Comparison of ENCODE assay signal across 16 cellular contexts in the genomic region with DNA sequence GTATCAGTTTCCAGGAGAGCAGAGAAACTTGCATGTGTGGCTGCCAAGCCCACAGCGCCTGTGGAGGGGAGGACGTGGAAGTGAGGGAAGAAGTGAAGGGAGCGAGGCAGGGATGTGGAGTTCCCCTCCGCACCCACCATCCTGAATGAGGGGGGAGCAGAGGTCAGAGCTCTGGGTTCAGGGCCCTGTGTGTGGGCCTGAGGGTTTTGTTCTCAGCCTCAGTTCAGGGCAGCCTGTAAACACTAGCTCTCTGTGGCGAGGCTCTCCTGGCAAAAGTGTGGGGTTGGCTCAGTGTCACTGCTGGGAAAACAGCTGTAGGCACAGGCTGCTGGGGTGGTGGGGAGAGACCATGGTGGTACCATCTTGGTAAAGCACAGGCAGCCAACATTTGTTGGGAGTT.
DNase-seq lines count a peak whose midpoint lies in the region; ATAC-seq lines count a peak whose summit lies in the region.
"Had no signal": no experiment of that assay in that cellular context is flagged by ENCODE, and none has a peak within 500 bp of the region (broad histone marks: within the 10 kb centered on the region; RNA-seq: fewer than 3 reads in every experiment).

No MANE protein-coding gene starts in this region.

- peaks cover 2% of the 10 kb centered on the region for H3K4me1 Mint-ChIP-seq in activated naive CD8-positive, alpha-beta T cell treated with anti-CD3 and anti-CD28 coated beads, Interleukin-2, amount 50 U/mL, for 24 hours

- peaks cover 6% of the 10 kb centered on the region for H3K27me3 Mint-ChIP-seq in activated naive CD8-positive, alpha-beta T cell treated with anti-CD3 and anti-CD28 coated beads, Interleukin-2, amount 50 U/mL, for 24 hours

- H3K36me3 Mint-ChIP-seq in activated naive CD8-positive, alpha-beta T cell treated with anti-CD3 and anti-CD28 coated beads, Interleukin-2, amount 50 U/mL, for 24 hours (ENCODE audit: low read depth), result no peaks in the 10 kb centered on the region

- no peaks in the 10 kb centered on the region for H3K9me3 Mint-ChIP-seq in activated naive CD8-positive, alpha-beta T cell treated with anti-CD3 and anti-CD28 coated beads, Interleukin-2, amount 50 U/mL, for 24 hours
- H3K9me3 Mint-ChIP-seq: GM23338 had no signal

- DNase-seq in NCI-H2171 treated with DMSO at 0.1 percent for 48 hours (lab: John Stamatoyannopoulos, UW) (peak; percentile 42), NCI-H2171 (lab: John Stamatoyannopoulos, UW) (no peak), head of caudate nucleus (peak; percentile 21 to 86 (median 66)), nucleus accumbens (lab: John Stamatoyannopoulos, UW) (peak in 37 of 56 donors; percentile 13 to 70 (median 33)), AG08396 (ENCODE audit: low spot score) (no peak), dermis blood vessel endothelial cell (no peak)
- no peak for DNase-seq in activated naive CD8-positive, alpha-beta T cell treated with anti-CD3 and anti-CD28 coated beads, Interleukin-2, amount 50 U/mL, for 24 hours
- DNase-seq: NCI-H1048, NCI-H146, NCI-H446, Peyer's patch, Right ventricle myocardium superior had no signal

- ATAC-seq in activated naive CD8-positive, alpha-beta T cell treated with anti-CD3 and anti-CD28 coated beads, Interleukin-2, amount 50 U/mL, for 24 hours, result no peak
- no peak for ATAC-seq in GM21381 (IDR thresholded peaks at IDR 0.05; ENCODE audit: unreplicated experiment)
- ATAC-seq: GM23338, K562, SK-N-SH treated with all-trans-retinoic acid at 6 μM for 48 hours had no signal

- intact Hi-C loops in head of caudate nucleus (cut with DNase I), result loop anchor here (5.0 kb wide), 1 partner anchor 229 kb away; no protein-coding TSS in a partner anchor

- no peak overlapping the region for H3K27ac Mint-ChIP-seq in activated naive CD8-positive, alpha-beta T cell treated with anti-CD3 and anti-CD28 coated beads, Interleukin-2, amount 50 U/mL, for 24 hours
- H3K27ac Mint-ChIP-seq: GM23338 had no signal

- H3K4me3 Mint-ChIP-seq in activated naive CD8-positive, alpha-beta T cell treated with anti-CD3 and anti-CD28 coated beads, Interleukin-2, amount 50 U/mL, for 24 hours, result no peak overlapping the region
- H3K4me3 Mint-ChIP-seq: GM23338 had no signal

Comparison
In these comparisons a context has a peak if more than half of its experiments do, and no peak if none do; other contexts are left out.
1. DNase-seq: peak in NCI-H2171 treated with DMSO at 0.1 percent for 48 hours (single experiment), head of caudate nucleus (42 of 42) and nucleus accumbens (37 of 56); none in NCI-H2171 (single experiment), AG08396 (single experiment), dermis blood vessel endothelial cell (single experiment) and activated naive CD8-positive, alpha-beta T cell treated with anti-CD3 and anti-CD28 coated beads, Interleukin-2, amount 50 U/mL, for 24 hours (single experiment).